In genomic region chr2:128091691-128092050, GRCh38 we compare ENCODE assay signal across 8 cellular contexts. TPM values are rescaled to one million over a fixed set of nuclear protein-coding genes. Genes with fewer than 3 reads are reported as not detected.
A peak's percentile ranks its signal among the peaks of the same experiment; 100 is the strongest.
DNase-seq lines count a peak whose midpoint lies in the region; ATAC-seq and TF ChIP-seq lines count a peak whose summit lies in the region.

No MANE protein-coding gene starts in this region.

- H3K4me3 ChIP-seq in PC-3 (ENCODE audit: low read length) (peak overlapping the region; percentile 96), coronary artery (peak overlapping the region; percentile 87), mononuclear cell (ENCODE audit: low read length) (peak overlapping the region; percentile 91)

- H3K27me3 ChIP-seq in PC-3 (ENCODE audit: low read length) (no peaks in the 10 kb centered on the region), mononuclear cell (ENCODE audit: insufficient read depth, low read length) (no peaks in the 10 kb centered on the region)

- H3K9ac ChIP-seq in PC-3 (ENCODE audit: low read length): peak overlapping the region; percentile 90

- no peaks in the 10 kb centered on the region for H3F3A ChIP-seq in PC-3 (ENCODE audit: low read length, unreplicated experiment)

- peaks cover 56% of the 10 kb centered on the region for H3K79me2 ChIP-seq in PC-3 (ENCODE audit: low read length)

- ATAC-seq in PC-3 (peak; percentile 1; the same call in 1 of the 2 replicates), HG02884 (IDR thresholded peaks at IDR 0.05; ENCODE audit: unreplicated experiment) (no peak), omental fat pad (ENCODE audit: low FRiP score) (no peak), GM19467 (IDR thresholded peaks at IDR 0.05; ENCODE audit: unreplicated experiment) (no peak)

- H3K4me1 ChIP-seq in PC-3 (ENCODE audit: insufficient read depth, low read length) (peaks cover 6% of the 10 kb centered on the region; the same call in 1 of the 2 replicates), mononuclear cell (ENCODE audit: insufficient read depth, low read length) (peaks cover 34% of the 10 kb centered on the region)

- POLR2A ChIA-PET in PC-3 (lab: Charles Lee; ENCODE audit: unreplicated experiment): interaction anchor here (0.9 kb wide), 1 partner anchor 27 kb away, joined by 4 read pairs; no protein-coding TSS in a partner anchor

- H3K9me2 ChIP-seq in PC-3 (replicated peaks; ENCODE audit: low read length): no peaks in the 10 kb centered on the region

- intact Hi-C loops in PC-3 (cut with micrococcal nuclease): loop anchor here (1.0 to 10.0 kb wide), 3 partner anchors 29 to 207 kb away; partner anchors contain the start of genes AMMECR1L and SAP130

- no peaks in the 10 kb centered on the region for H3K36me3 ChIP-seq in PC-3 (ENCODE audit: low read depth, low read length)

- H2AFZ ChIP-seq in PC-3 (ENCODE audit: low read length): peak overlapping the region; percentile 83

- H3K9me3 ChIP-seq in PC-3 (ENCODE audit: low read length) (no peaks in the 10 kb centered on the region), mononuclear cell (ENCODE audit: low read depth, low read length) (no peaks in the 10 kb centered on the region)

- DNase-seq in SHP77 treated with DMSO at 0.1 percent for 48 hours (lab: John Stamatoyannopoulos, UW) (peak; percentile 11), SHP77 (lab: John Stamatoyannopoulos, UW) (no peak), PC-3 (peak; percentile 14), coronary artery (ENCODE audit: low spot score) (no peak), omental fat pad (ENCODE audit: low spot score) (no peak)

- H3K4me2 ChIP-seq in PC-3 (ENCODE audit: low read length): peak overlapping the region; percentile 86

- H3K27ac ChIP-seq in PC-3 (ENCODE audit: low read length) (peak overlapping the region; percentile 52), coronary artery (peak overlapping the region in 1 of 2 donors; percentile 91)

- CTCF ChIA-PET in PC-3 (lab: Charles Lee): interaction anchor here (2.4 kb wide), 1 partner anchor 28 kb away, joined by 11 read pairs; no protein-coding TSS in a partner anchor

- H4K20me1 ChIP-seq in PC-3 (ENCODE audit: low read length): 0 out of 2 replicates have a peak, but pooled peaks cover 9% of the 10 kb centered on the region

- TSS peak; percentile 62 for BruUV-seq in PC-3 (replicated peaks; lab: Mats Ljungman, UMichigan)

- TF ChIP-seq CTCF in PC-3 (conservative IDR thresholded peaks at IDR 0.05; ENCODE audit: low read depth, low read length) (no peak), coronary artery (IDR thresholded peaks at IDR 0.05) (no peak), omental fat pad (IDR thresholded peaks at IDR 0.05) (no peak)

RNA-seq across cellular contexts. Expression of gene UGGT1, which starts 0.7 kb away (rescaled TPM):
- total RNA-seq in PC-3 (2014; rRNA removed) (59.9 and 63.8 TPM in 2 replicates), mononuclear cell (44.4 TPM), omental fat pad (10 to 100 TPM; 49.0 to 67.9 (median 66.7) TPM)

Comparison
In these comparisons a context has a peak if more than half of its experiments do, and no peak if none do; other contexts are left out.
1. DNase-seq: peak in SHP77 treated with DMSO at 0.1 percent for 48 hours (single experiment) and PC-3 (single experiment); none in SHP77 (0 of 2), coronary artery (single experiment) and omental fat pad (single experiment).
2. Peak in every context shown above with its lines, with median percentiles within 50 percentile points of each other: H3K4me3 ChIP-seq.